In genomic region chr1:156755527-156755950, GRCh38 we compare ENCODE assay signal across 20 cellular contexts. TPM values are rescaled to one million over a fixed set of nuclear protein-coding genes. Genes with fewer than 3 reads are reported as not detected.
DNase-seq lines count a peak whose midpoint lies in the region; ATAC-seq, FAIRE-seq and TF ChIP-seq lines count a peak whose summit lies in the region.
"Had no signal": no experiment of that assay in that cellular context is flagged by ENCODE, and none has a peak within 500 bp of the region (broad histone marks: within the 10 kb centered on the region; RNA-seq: fewer than 3 reads in every experiment).

No MANE protein-coding gene starts in this region.

- no peak overlapping the region for H4K8ac ChIP-seq in H1 (ENCODE audit: extremely low read depth, insufficient read depth, low read length)

- TF ChIP-seq EP300 in H1 (IDR thresholded peaks at IDR 0.05; ENCODE audit: borderline replicate concordance in 1 of 2, low read depth in 2 of 2, low read length in 2 of 2), result no peak

- peaks cover 12% of the 10 kb centered on the region for H3K36me3 Mint-ChIP-seq in CD4-positive, alpha-beta T cell (ENCODE audit: low read depth)
- H3K36me3 Mint-ChIP-seq: CD14-positive monocyte had no signal

- no peak overlapping the region for H2BK120ac ChIP-seq in H1 (replicated peaks; ENCODE audit: low read depth, low read length)

- H3K4ac ChIP-seq in H1 (replicated peaks; ENCODE audit: insufficient read length, low read depth, low read length), result no peak overlapping the region

- no peak overlapping the region for H3K4me2 ChIP-seq in H1 (ENCODE audit: insufficient read depth in 1 of 2, low read depth in 2 of 2, low read length in 2 of 2)
- H3K4me2 ChIP-seq: GM23338, KMS-11, PC-9 had no signal

- peaks cover 4% of the 10 kb centered on the region; the same call in 1 of the 2 replicates for H3K23me2 ChIP-seq in H1 (ENCODE audit: low read depth, low read length)

- H3K27ac ChIP-seq in CD4-positive, alpha-beta T cell (ENCODE audit: low read depth, low read length), result no peak overlapping the region
- no peak overlapping the region for H3K27ac ChIP-seq in H1 (ENCODE audit: low read depth, low read length)
- peak overlapping the region in 3 of 4 donors; percentile 3 to 100 (median 46) for H3K27ac ChIP-seq in gastrocnemius medialis
- H3K27ac ChIP-seq: KMS-11, PC-9, SJCRH30 had no signal

- H2BK5ac ChIP-seq in H1 (ENCODE audit: low read depth, low read length), result no peak overlapping the region

- TF ChIP-seq RAD21 in H1 (IDR thresholded peaks at IDR 0.05 in 1 of 2, conservative IDR thresholded peaks at IDR 0.05 in 1 of 2; ENCODE audit: low read depth in 2 of 2, low read length in 2 of 2), result no peak

- POLR2A ChIA-PET in CD4-positive, alpha-beta T cell (lab: Charles Lee), result interaction anchor here (1.1 to 1.5 kb wide), 2 partner anchors 8 to 29 kb away, joined by 3 read pairs; no protein-coding TSS in a partner anchor
- POLR2A ChIA-PET in H1 (lab: Charles Lee; ENCODE audit: partially characterized antibody), result interaction anchor here (0.9 to 8.8 kb wide), 5 partner anchors 9 to 27 kb away, joined by 3 to 121 read pairs (median 3); partner anchors contain the start of genes ISG20L2, METTL25B, MRPL24 and PRCC

- H3K36me3 ChIP-seq in H1 (ENCODE audit: control insufficient read depth in 2 of 4, insufficient read depth in 4 of 4, low read length in 3 of 4) (no peaks in the 10 kb centered on the region), gastrocnemius medialis (no peaks in the 10 kb centered on the region), BE2C (no peaks in the 10 kb centered on the region)
- H3K36me3 ChIP-seq: SJCRH30 had no signal

- no peak for DNase-seq in CD4-positive, alpha-beta T cell
- DNase-seq in HUDEP-2 (lab: John Stamatoyannopoulos, UW; ENCODE audit: unreplicated experiment in 76 of 76), result peak in 46 of 76 experiments; percentile 7 to 79 (median 44)
- no peak for DNase-seq in H1 (ENCODE audit: low read depth in 1 of 2, low spot score in 2 of 2)
- DNase-seq in gastrocnemius medialis, result no peak
- no peak for DNase-seq in BE2C
- no peak for DNase-seq in hypothalamus (lab: John Stamatoyannopoulos, UW)
- DNase-seq: Caco-2, DMS153, GDM1, MV-4-11, NCI-H1417, NCI-H1930, NCI-H526, PC-9, SJCRH30 had no signal

- no peak for TF ChIP-seq CTCF in CD4-positive, alpha-beta T cell (IDR thresholded peaks at IDR 0.05)
- TF ChIP-seq CTCF in H1 (IDR thresholded peaks at IDR 0.05; ENCODE audit: control extremely low read depth in 1 of 3, insufficient read depth in 1 of 3, low read depth in 1 of 3, low read length in 3 of 3), result no peak
- TF ChIP-seq CTCF in gastrocnemius medialis (IDR thresholded peaks at IDR 0.05 in 4 of 5, conservative IDR thresholded peaks at IDR 0.05 in 1 of 5), result no peak
- no peak for TF ChIP-seq CTCF in BE2C (IDR thresholded peaks at IDR 0.05; ENCODE audit: low read depth, low read length)

- H3K27me3 Mint-ChIP-seq in CD4-positive, alpha-beta T cell, result no peaks in the 10 kb centered on the region

- no peak overlapping the region for H2BK12ac ChIP-seq in H1 (ENCODE audit: low read depth, low read length)

- ATAC-seq in CD4-positive, alpha-beta T cell (ENCODE audit: poor library complexity), result no peak
- ATAC-seq in gastrocnemius medialis, result no peak
- no peak for ATAC-seq in HG02938 (IDR thresholded peaks at IDR 0.05; ENCODE audit: unreplicated experiment)
- ATAC-seq: GM23338 had no signal

- no peak for FAIRE-seq in H1 (lab: Jason Lieb, UNC)
- FAIRE-seq: GM19239 had no signal

- 87% methylated on average over 5 of the region's 5 CpGs; no CpG with 5 or more reads in 1 of the 2 experiments for WGBS in H1 (ENCODE audit: extremely low coverage in 1 of 2, insufficient coverage in 1 of 2, insufficient read length in 1 of 2, insufficient replicate concordance in 2 of 2, low coverage in 1 of 2, low lambda C conversion rate in 2 of 2, missing lambda C conversion rate in 1 of 2), 2 experiments

- no peak overlapping the region for H3K27ac Mint-ChIP-seq in CD4-positive, alpha-beta T cell

- in situ Hi-C loops in gastrocnemius medialis (cut with MboI; ENCODE audit: low sequenced_read_pairs in 4 of 4), result no loop called here

- peaks cover 5% of the 10 kb centered on the region; the same call in 1 of the 2 replicates for H3K79me1 ChIP-seq in H1 (ENCODE audit: low read depth, low read length)

- H3K18ac ChIP-seq in H1 (ENCODE audit: extremely low read depth, low read length), result no peak overlapping the region

- no peak overlapping the region for H2BK15ac ChIP-seq in H1 (ENCODE audit: low read length)

- intact Hi-C loops in CD4-positive, alpha-beta T cell (cut with DNase I, micrococcal nuclease), result no loop called here
- intact Hi-C loops in gastrocnemius medialis (cut with DNase I; ENCODE audit: low total_unique reads), result no loop called here

- CTCF ChIA-PET in CD4-positive, alpha-beta T cell (lab: Charles Lee), result interaction anchor here (1.5 to 2.2 kb wide), 2 partner anchors 29 to 66 kb away, joined by 7 to 9 read pairs; no protein-coding TSS in a partner anchor
- CTCF ChIA-PET in H1 (lab: Charles Lee; ENCODE audit: partially characterized antibody), result interaction anchor here (0.7 to 4.2 kb wide), 4 partner anchors 29 to 120 kb away, joined by 3 to 29 read pairs (median 10); no protein-coding TSS in a partner anchor

- H2AFZ ChIP-seq in H1 (ENCODE audit: low read length), result no peak overlapping the region
- H2AFZ ChIP-seq: GM23338, PC-9 had no signal

- H3K4me3 Mint-ChIP-seq in CD4-positive, alpha-beta T cell, result peak overlapping the region; percentile 20
- H3K4me3 Mint-ChIP-seq: GM23338 had no signal

- H3K9me3 ChIP-seq in CD4-positive, alpha-beta T cell (ENCODE audit: control insufficient read depth, low read length), result no peaks in the 10 kb centered on the region
- H3K9me3 ChIP-seq in H1 (ENCODE audit: insufficient read depth in 2 of 2, low read depth in 1 of 2, low read length in 1 of 2), result no peaks in the 10 kb centered on the region
- no peaks in the 10 kb centered on the region for H3K9me3 ChIP-seq in gastrocnemius medialis
- H3K9me3 ChIP-seq in BE2C, result no peaks in the 10 kb centered on the region
- H3K9me3 ChIP-seq: Caco-2, SJCRH30 had no signal

- peaks cover 32% of the 10 kb centered on the region for H3K4me1 Mint-ChIP-seq in CD4-positive, alpha-beta T cell (ENCODE audit: low read depth)

- peaks cover 0 to 2% of the 10 kb centered on the region in 2 experiments for H4K20me1 ChIP-seq in H1 (replicated peaks in 1 of 2; ENCODE audit: control insufficient read depth in 1 of 2, insufficient read depth in 2 of 2, low read length in 2 of 2)

- H4K5ac ChIP-seq in H1 (ENCODE audit: insufficient read length, low read depth, low read length), result no peak overlapping the region

- no peak overlapping the region for H3K14ac ChIP-seq in H1 (ENCODE audit: insufficient read length)

- no peak overlapping the region for H3K56ac ChIP-seq in H1 (replicated peaks; ENCODE audit: insufficient read length, low read depth, low read length)

- no peaks in the 10 kb centered on the region for H3K9me3 Mint-ChIP-seq in CD4-positive, alpha-beta T cell
- H3K9me3 Mint-ChIP-seq: GM23338 had no signal

- H3K4me3 ChIP-seq in H1 (ENCODE audit: extremely low read depth in 1 of 4, insufficient read depth in 2 of 4, low read depth in 3 of 4, low read length in 4 of 4) (no peak overlapping the region), gastrocnemius medialis (no peak overlapping the region), BE2C (ENCODE audit: low read depth, low read length) (no peak overlapping the region)
- H3K4me3 ChIP-seq: GM23338, PC-9, SJCRH30 had no signal

- H2BK20ac ChIP-seq in H1 (ENCODE audit: low read length), result no peak overlapping the region

- H3K79me2 ChIP-seq in H1 (ENCODE audit: control insufficient read depth in 1 of 2, insufficient read depth in 2 of 2, low read length in 2 of 2), result peaks cover under 1 to 21% of the 10 kb centered on the region in 2 experiments

- H3K4me1 ChIP-seq in H1 (replicated peaks in 1 of 4; ENCODE audit: control insufficient read depth in 3 of 4, insufficient read depth in 4 of 4, low read length in 3 of 4) (peaks cover 3 to 12% (median 4%) of the 10 kb centered on the region in 4 experiments; a peak in 6 of 7 replicates), gastrocnemius medialis (peaks cover 24 to 25% of the 10 kb centered on the region in 2 donors), BE2C (peaks cover 3% of the 10 kb centered on the region; the same call in 1 of the 2 replicates)

- H4K91ac ChIP-seq in H1 (replicated peaks; ENCODE audit: insufficient read length, low read length), result no peak overlapping the region

- no peaks in the 10 kb centered on the region for H3K27me3 ChIP-seq in CD4-positive, alpha-beta T cell (ENCODE audit: control insufficient read depth, insufficient read depth, low read length)
- H3K27me3 ChIP-seq in H1 (replicated peaks in 1 of 4; ENCODE audit: control insufficient read depth in 3 of 4, extremely low read depth in 1 of 4, insufficient read depth in 3 of 4, low read length in 3 of 4), result no peaks in the 10 kb centered on the region
- H3K27me3 ChIP-seq in gastrocnemius medialis, result no peaks in the 10 kb centered on the region
- H3K27me3 ChIP-seq in BE2C, result no peaks in the 10 kb centered on the region
- H3K27me3 ChIP-seq: SJCRH30 had no signal

- H3K9ac ChIP-seq in H1 (replicated peaks in 1 of 4; ENCODE audit: extremely low read depth in 1 of 4, low read depth in 3 of 4, low read length in 3 of 4), result 0 out of 7 replicates have a peak overlapping the region, but pooled peaks of 1 of the 4 experiments have one; percentile 5
- H3K9ac ChIP-seq: KMS-11 had no signal

- no peak for TF ChIP-seq POLR2A in H1 (IDR thresholded peaks at IDR 0.05; ENCODE audit: control extremely low read depth in 1 of 2, low read depth in 2 of 2, low read length in 2 of 2)
- no peak for TF ChIP-seq POLR2A in gastrocnemius medialis (IDR thresholded peaks at IDR 0.05)

- H3K23ac ChIP-seq in H1 (ENCODE audit: insufficient read length), result no peak overlapping the region

- H2AK5ac ChIP-seq in H1 (ENCODE audit: low read depth, low read length), result no peak overlapping the region

RNA-seq across cellular contexts. Expression of gene HDGF, which starts 4.1 kb away (rescaled TPM):
- total RNA-seq in CD4-positive, alpha-beta T cell, result 10 to 100 TPM; 60.8 TPM
- 391 and 395 TPM in 2 replicates for total RNA-seq in H1 (2021; fragmentation: NEBNext Ultra II Directional; extraction: Animal tissue kit (Norgen Biotek cat#: 25700))
- polyA plus RNA-seq in H1 (2011; rRNA removed), result 132 and 145 TPM in 2 replicates
- 180 TPM for polyA plus RNA-seq in H1 (2011; cell fraction: cytosol; rRNA removed)
- 141 TPM for polyA plus RNA-seq in H1 (2011; cell fraction: nucleus; rRNA removed)
- polyA plus RNA-seq in H1 (2012, experiment 1 of 2), result 267 to 330 TPM (median 294 TPM) in 4 replicates
- 483 TPM for polyA plus RNA-seq in H1 (2012, experiment 2 of 2)
- polyA plus RNA-seq in H1 (2013, experiment 1 of 2), result 238 TPM
- 239 TPM for polyA plus RNA-seq in H1 (2013, experiment 2 of 2)
- polyA minus RNA-seq in H1 (2011; rRNA and poly(A)+ RNA removed), result 125 and 126 TPM in 2 replicates
- polyA minus RNA-seq in H1 (2011; cell fraction: cytosol; rRNA and poly(A)+ RNA removed), result 107 TPM
- 57.3 TPM for polyA minus RNA-seq in H1 (2011; cell fraction: nucleus; rRNA and poly(A)+ RNA removed)
- total RNA-seq in gastrocnemius medialis, result 100 to 1,000 TPM; 154 to 281 (median 240) TPM
- 264 TPM for polyA plus RNA-seq in BE2C (2012; ENCODE audit: insufficient read depth, insufficient read length, low read depth)

RNA-seq across cellular contexts. Expression of gene PRCC, which starts 11.8 kb away (rescaled TPM):
- total RNA-seq in CD4-positive, alpha-beta T cell, result 10 to 100 TPM; 49.5 to 50.0 TPM
- total RNA-seq in H1 (2021; fragmentation: NEBNext Ultra II Directional; extraction: Animal tissue kit (Norgen Biotek cat#: 25700)), result 102 and 115 TPM in 2 replicates
- polyA plus RNA-seq in H1 (2011; rRNA removed), result 84.1 and 95.2 TPM in 2 replicates
- polyA plus RNA-seq in H1 (2011; cell fraction: cytosol; rRNA removed), result 79.7 TPM
- 89.8 TPM for polyA plus RNA-seq in H1 (2011; cell fraction: nucleus; rRNA removed)
- polyA plus RNA-seq in H1 (2012, experiment 1 of 2), result 83.1 to 103 TPM (median 99.5 TPM) in 4 replicates
- polyA plus RNA-seq in H1 (2012, experiment 2 of 2), result 104 TPM
- polyA plus RNA-seq in H1 (2013, experiment 1 of 2), result 120 TPM
- 116 TPM for polyA plus RNA-seq in H1 (2013, experiment 2 of 2)
- 89.1 and 141 TPM in 2 replicates for polyA minus RNA-seq in H1 (2011; rRNA and poly(A)+ RNA removed)
- polyA minus RNA-seq in H1 (2011; cell fraction: cytosol; rRNA and poly(A)+ RNA removed), result 71.3 TPM
- polyA minus RNA-seq in H1 (2011; cell fraction: nucleus; rRNA and poly(A)+ RNA removed), result 54.9 TPM
- 10 to 100 TPM; 42.8 to 62.3 (median 46.5) TPM for total RNA-seq in gastrocnemius medialis
- 319 TPM for polyA plus RNA-seq in BE2C (2012; ENCODE audit: insufficient read depth, insufficient read length, low read depth)

RNA-seq across cellular contexts. Expression of gene MRPL24, which starts 14.7 kb away (rescaled TPM):
- 10 to 100 TPM; 11.7 to 11.9 TPM for total RNA-seq in CD4-positive, alpha-beta T cell
- total RNA-seq in H1 (2021; fragmentation: NEBNext Ultra II Directional; extraction: Animal tissue kit (Norgen Biotek cat#: 25700)), result 34.4 and 35.2 TPM in 2 replicates
- 23.4 and 29.7 TPM in 2 replicates for polyA plus RNA-seq in H1 (2011; rRNA removed)
- polyA plus RNA-seq in H1 (2011; cell fraction: cytosol; rRNA removed), result 37.5 TPM
- 38.2 TPM for polyA plus RNA-seq in H1 (2011; cell fraction: nucleus; rRNA removed)
- 35.6 to 51.4 TPM (median 46.6 TPM) in 4 replicates for polyA plus RNA-seq in H1 (2012, experiment 1 of 2)
- polyA plus RNA-seq in H1 (2012, experiment 2 of 2), result 48.1 TPM
- polyA plus RNA-seq in H1 (2013, experiment 1 of 2), result 51.5 TPM
- 51.0 TPM for polyA plus RNA-seq in H1 (2013, experiment 2 of 2)
- 19.8 and 22.1 TPM in 2 replicates for polyA minus RNA-seq in H1 (2011; rRNA and poly(A)+ RNA removed)
- 12.4 TPM for polyA minus RNA-seq in H1 (2011; cell fraction: cytosol; rRNA and poly(A)+ RNA removed)
- 11.6 TPM for polyA minus RNA-seq in H1 (2011; cell fraction: nucleus; rRNA and poly(A)+ RNA removed)
- total RNA-seq in gastrocnemius medialis, result 100 to 1,000 TPM in 3 of 4 donors, 10 to 100 TPM in 1; 54.9 to 121 (median 102) TPM
- 264 TPM for polyA plus RNA-seq in BE2C (2012; ENCODE audit: insufficient read depth, insufficient read length, low read depth)

RNA-seq across cellular contexts. Expression of gene ISG20L2, which starts 27.0 kb away (rescaled TPM):
- total RNA-seq in CD4-positive, alpha-beta T cell, result 10 to 100 TPM; 44.2 to 50.9 TPM
- 47.5 and 53.1 TPM in 2 replicates for total RNA-seq in H1 (2021; fragmentation: NEBNext Ultra II Directional; extraction: Animal tissue kit (Norgen Biotek cat#: 25700))
- 46.9 and 53.0 TPM in 2 replicates for polyA plus RNA-seq in H1 (2011; rRNA removed)
- polyA plus RNA-seq in H1 (2011; cell fraction: cytosol; rRNA removed), result 41.8 TPM
- polyA plus RNA-seq in H1 (2011; cell fraction: nucleus; rRNA removed), result 29.0 TPM
- polyA plus RNA-seq in H1 (2012, experiment 1 of 2), result 35.0 to 48.9 TPM (median 43.5 TPM) in 4 replicates
- polyA plus RNA-seq in H1 (2012, experiment 2 of 2), result 48.4 TPM
- 50.4 TPM for polyA plus RNA-seq in H1 (2013, experiment 1 of 2)
- 50.3 TPM for polyA plus RNA-seq in H1 (2013, experiment 2 of 2)
- 69.4 and 87.6 TPM in 2 replicates for polyA minus RNA-seq in H1 (2011; rRNA and poly(A)+ RNA removed)
- polyA minus RNA-seq in H1 (2011; cell fraction: cytosol; rRNA and poly(A)+ RNA removed), result 15.5 TPM
- 40.7 TPM for polyA minus RNA-seq in H1 (2011; cell fraction: nucleus; rRNA and poly(A)+ RNA removed)
- total RNA-seq in gastrocnemius medialis, result 10 to 100 TPM in 3 of 4 donors, 1 to 10 TPM in 1; 9.5 to 16.4 (median 15.1) TPM
- polyA plus RNA-seq in BE2C (2012; ENCODE audit: insufficient read depth, insufficient read length, low read depth), result 100 TPM

RNA-seq across cellular contexts. Expression of gene METTL25B, which starts 27.3 kb away (rescaled TPM):
- 10 to 100 TPM; 10.6 to 12.0 TPM for total RNA-seq in CD4-positive, alpha-beta T cell
- total RNA-seq in H1 (2021; fragmentation: NEBNext Ultra II Directional; extraction: Animal tissue kit (Norgen Biotek cat#: 25700)), result 28.4 and 31.8 TPM in 2 replicates
- polyA plus RNA-seq in H1 (2011; rRNA removed), result 30.1 and 43.1 TPM in 2 replicates
- polyA plus RNA-seq in H1 (2011; cell fraction: cytosol; rRNA removed), result 38.2 TPM
- polyA plus RNA-seq in H1 (2011; cell fraction: nucleus; rRNA removed), result 75.5 TPM
- 30.1 to 33.3 TPM (median 31.2 TPM) in 4 replicates for polyA plus RNA-seq in H1 (2012, experiment 1 of 2)
- polyA plus RNA-seq in H1 (2012, experiment 2 of 2), result 29.8 TPM
- polyA plus RNA-seq in H1 (2013, experiment 1 of 2), result 39.5 TPM
- 35.7 TPM for polyA plus RNA-seq in H1 (2013, experiment 2 of 2)
- 21.0 and 21.3 TPM in 2 replicates for polyA minus RNA-seq in H1 (2011; rRNA and poly(A)+ RNA removed)
- 21.1 TPM for polyA minus RNA-seq in H1 (2011; cell fraction: cytosol; rRNA and poly(A)+ RNA removed)
- 19.6 TPM for polyA minus RNA-seq in H1 (2011; cell fraction: nucleus; rRNA and poly(A)+ RNA removed)
- total RNA-seq in gastrocnemius medialis, result 10 to 100 TPM; 12.9 to 28.0 (median 17.6) TPM
- 47.1 TPM for polyA plus RNA-seq in BE2C (2012; ENCODE audit: insufficient read depth, insufficient read length, low read depth)

Comparison
In these comparisons a context has a peak if more than half of its experiments do, and no peak if none do; other contexts are left out.
1. DNase-seq: peak in HUDEP-2 (46 of 76); none in CD4-positive, alpha-beta T cell (0 of 10), H1 (0 of 2), gastrocnemius medialis (0 of 2), BE2C (single experiment) and hypothalamus (0 of 51).
2. H3K27ac ChIP-seq: peak in gastrocnemius medialis (3 of 4); none in CD4-positive, alpha-beta T cell (single experiment) and H1 (single experiment).